ENCODE assay signal across 8 cellular contexts in the genomic region with DNA sequence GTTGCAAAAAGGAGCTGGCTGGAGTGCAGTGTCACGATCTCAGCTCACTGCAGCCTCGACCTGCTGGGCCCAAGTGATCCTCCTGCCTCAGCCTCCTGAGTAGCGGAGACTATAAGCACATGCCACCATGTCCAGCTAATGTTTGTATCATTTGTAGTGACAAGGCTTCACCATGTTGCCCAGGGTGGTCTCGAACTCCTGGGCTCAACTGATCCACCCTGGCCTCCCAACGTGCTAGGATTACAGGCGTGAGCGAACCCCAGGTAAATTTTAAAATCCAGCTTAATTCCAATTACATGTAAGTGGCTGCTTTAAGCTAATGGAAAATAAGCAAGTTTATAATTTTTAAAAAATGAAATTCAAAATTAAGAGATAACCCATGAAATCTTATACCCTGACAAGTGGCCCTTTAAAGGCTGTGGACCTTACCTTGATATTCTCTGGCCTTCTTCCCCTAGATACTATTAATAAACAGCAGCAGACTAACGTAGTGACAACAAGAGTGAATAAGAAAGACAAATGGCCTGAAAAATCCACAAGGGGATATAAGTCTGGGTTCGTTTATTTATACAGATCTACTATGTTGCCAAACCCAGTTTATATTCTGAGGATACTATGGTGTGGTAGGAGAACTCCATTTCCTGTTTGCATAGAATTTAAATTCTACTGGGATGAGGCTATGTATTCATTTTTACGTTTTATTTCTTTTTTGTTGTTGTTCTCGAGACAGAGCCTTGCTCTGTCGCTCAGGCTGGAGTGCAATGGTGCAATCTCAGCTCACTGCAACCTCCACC. TPM values are rescaled to one million over a fixed set of nuclear protein-coding genes. Genes with fewer than 3 reads are reported as not detected.
DNase-seq lines count a peak whose midpoint lies in the region; ATAC-seq and TF ChIP-seq lines count a peak whose summit lies in the region.

No MANE protein-coding gene starts in this region.

- H3K27ac ChIP-seq in heart left ventricle (peak overlapping the region in 11 of 12 donors; percentile 60 to 94 (median 81)), right lobe of liver (peak overlapping the region; percentile 47 to 51 (median 49)), uterus (peak overlapping the region; percentile 73 to 80)

- H3K4me3 ChIP-seq in heart left ventricle (peak overlapping the region in 8 of 12 donors; percentile 51 to 70 (median 56)), right lobe of liver (peak overlapping the region in 1 of 3 donors; percentile 26), uterus (no peak overlapping the region)

- H3K4me1 ChIP-seq in heart left ventricle (peaks cover 0 to 36% (median 5%) of the 10 kb centered on the region in 12 donors), right lobe of liver (no peaks in the 10 kb centered on the region), uterus (no peaks in the 10 kb centered on the region)

- ATAC-seq in heart left ventricle (no peak), left ventricle myocardium superior (no peak), right lobe of liver (no peak), GM18870 (IDR thresholded peaks at IDR 0.05; ENCODE audit: unreplicated experiment) (no peak)

- H3K4me1 Mint-ChIP-seq in activated naive CD8-positive, alpha-beta T cell (ENCODE audit: low read depth) = peaks cover 43% of the 10 kb centered on the region

- H3K9me3 Mint-ChIP-seq in activated naive CD8-positive, alpha-beta T cell (ENCODE audit: low read depth) = no peaks in the 10 kb centered on the region

- no peak for DNase-seq in heart left ventricle
- DNase-seq in left ventricle myocardium superior = no peak
- DNase-seq in right lobe of liver = no peak
- DNase-seq in uterus = no peak
- DNase-seq in GM20000 (ENCODE audit: low spot score) = no peak
- no peak for DNase-seq in NOMO-1 treated with DMSO at 0.1 percent for 48 hours (lab: John Stamatoyannopoulos, UW; ENCODE audit: unreplicated experiment)

- peak overlapping the region; percentile 59 for H3K27ac Mint-ChIP-seq in activated naive CD8-positive, alpha-beta T cell

- intact Hi-C loops in heart left ventricle (cut with DNase I) = loop anchor here in 1 of 10 donors (2.0 kb wide), 1 partner anchor 25 kb away; a partner anchor contains a TSS
- intact Hi-C loops in left ventricle myocardium superior (cut with micrococcal nuclease) = no loop called here
- intact Hi-C loops in right lobe of liver (cut with DNase I) = no loop called here
- intact Hi-C loops in uterus (cut with DNase I; ENCODE audit: low total_unique reads) = no loop called here

- TF ChIP-seq POLR2A in heart left ventricle (IDR thresholded peaks at IDR 0.05) = no peak
- TF ChIP-seq POLR2A in right lobe of liver (IDR thresholded peaks at IDR 0.05) = no peak
- TF ChIP-seq POLR2A in uterus (IDR thresholded peaks at IDR 0.05) = no peak

- H3K36me3 ChIP-seq in heart left ventricle = no peaks in the 10 kb centered on the region
- H3K36me3 ChIP-seq in right lobe of liver = no peaks in the 10 kb centered on the region
- no peaks in the 10 kb centered on the region for H3K36me3 ChIP-seq in uterus

- H3K4me3 Mint-ChIP-seq in activated naive CD8-positive, alpha-beta T cell = peak overlapping the region; percentile 90

- H3K27me3 ChIP-seq in heart left ventricle = no peaks in the 10 kb centered on the region
- no peaks in the 10 kb centered on the region for H3K27me3 ChIP-seq in right lobe of liver
- no peaks in the 10 kb centered on the region for H3K27me3 ChIP-seq in uterus

- no peaks in the 10 kb centered on the region for H3K27me3 Mint-ChIP-seq in activated naive CD8-positive, alpha-beta T cell

- no peak for TF ChIP-seq CTCF in heart left ventricle (IDR thresholded peaks at IDR 0.05)
- no peak for TF ChIP-seq CTCF in right lobe of liver (IDR thresholded peaks at IDR 0.05)
- no peak for TF ChIP-seq CTCF in uterus (IDR thresholded peaks at IDR 0.05)
- TF ChIP-seq CTCF in GM20000 (IDR thresholded peaks at IDR 0.05; ENCODE audit: extremely low read depth, missing control alignments) = no peak

- H3K9me3 ChIP-seq in heart left ventricle (no peaks in the 10 kb centered on the region), right lobe of liver (no peaks in the 10 kb centered on the region), uterus (no peaks in the 10 kb centered on the region)

- 78 to 87% (median 85%) methylated on average over 12 of the region's 12 CpGs for WGBS in heart left ventricle, 4 donors
- WGBS in right lobe of liver (ENCODE audit: insufficient coverage, low coverage, low lambda C conversion rate, missing lambda C conversion rate) = 72% methylated on average over 9 of the region's 12 CpGs

- H3K36me3 Mint-ChIP-seq in activated naive CD8-positive, alpha-beta T cell = no peaks in the 10 kb centered on the region

RNA-seq across cellular contexts. Expression of a gene that starts 25.6 kb away (rescaled TPM):
- total RNA-seq in heart left ventricle (10 to 100 TPM in 4 of 9 donors, 1 to 10 TPM in 5; 6.3 to 76.9 (median 9.4) TPM), left ventricle myocardium superior (12.3 TPM), right lobe of liver (10 to 100 TPM in 2 of 6 experiments, 1 to 10 TPM in 4; 6.6 to 53.5 (median 8.4) TPM), uterus (10 to 100 TPM in 3 of 4 donors, 1 to 10 TPM in 1; 8.2 to 64.1 (median 48.0) TPM)
- 1 to 10 TPM; 4.6 to 4.8 TPM for polyA plus RNA-seq in heart left ventricle

Comparison
In these comparisons a context has a peak if more than half of its experiments do, and no peak if none do; other contexts are left out.
1. H3K4me3 ChIP-seq: peak in heart left ventricle (8 of 12); none in uterus (0 of 2).
2. Peak in every context shown above with its lines, with median percentiles within 50 percentile points of each other: H3K27ac ChIP-seq.